In genomic region chr17:48026503-48027321, GRCh38 we compare ENCODE assay signal across 1 cellular context.
A peak's percentile ranks its signal among the peaks of the same experiment; 100 is the strongest.
TF ChIP-seq lines count a peak whose summit lies in the region.

No MANE protein-coding gene starts in this region.

TF ChIP-seq in HepG2, 621 proteins besides CTCF, POLR2A, EP300 and RAD21 (continued from another document and continues in another):
- TF ChIP-seq, protein P1, sequence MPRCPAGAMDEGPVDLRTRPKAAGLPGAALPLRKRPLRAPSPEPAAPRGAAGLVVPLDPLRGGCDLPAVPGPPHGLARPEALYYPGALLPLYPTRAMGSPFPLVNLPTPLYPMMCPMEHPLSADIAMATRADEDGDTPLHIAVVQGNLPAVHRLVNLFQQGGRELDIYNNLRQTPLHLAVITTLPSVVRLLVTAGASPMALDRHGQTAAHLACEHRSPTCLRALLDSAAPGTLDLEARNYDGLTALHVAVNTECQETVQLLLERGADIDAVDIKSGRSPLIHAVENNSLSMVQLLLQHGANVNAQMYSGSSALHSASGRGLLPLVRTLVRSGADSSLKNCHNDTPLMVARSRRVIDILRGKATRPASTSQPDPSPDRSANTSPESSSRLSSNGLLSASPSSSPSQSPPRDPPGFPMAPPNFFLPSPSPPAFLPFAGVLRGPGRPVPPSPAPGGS (CRISPR knock-in tag; IDR thresholded peaks at IDR 0.05): 0 out of 2 replicates have a peak, but pooled peaks have one; percentile 17
- TF ChIP-seq ZBTB38 (CRISPR knock-in tag; IDR thresholded peaks at IDR 0.05): peak; percentile 76
- no peak for TF ChIP-seq MED8 (CRISPR knock-in tag; IDR thresholded peaks at IDR 0.05; ENCODE audit: insufficient replicate concordance)
- no peak for TF ChIP-seq CEBPG (CRISPR knock-in tag; IDR thresholded peaks at IDR 0.05)
- no peak for TF ChIP-seq FOXJ3 (CRISPR knock-in tag; IDR thresholded peaks at IDR 0.05; ENCODE audit: borderline replicate concordance)
- TF ChIP-seq ZBTB46 (CRISPR knock-in tag; IDR thresholded peaks at IDR 0.05; ENCODE audit: borderline replicate concordance): 0 out of 2 replicates have a peak, but pooled peaks have one; percentile 84
- no peak for TF ChIP-seq SKI (IDR thresholded peaks at IDR 0.05; ENCODE audit: partially characterized antibody)
- TF ChIP-seq GMEB1 (CRISPR knock-in tag; IDR thresholded peaks at IDR 0.05; ENCODE audit: borderline replicate concordance): 0 out of 2 replicates have a peak, but pooled peaks have one; percentile 24
- TF ChIP-seq FLYWCH1 (CRISPR knock-in tag; IDR thresholded peaks at IDR 0.05): no peak
- TF ChIP-seq YEATS2 (CRISPR knock-in tag; IDR thresholded peaks at IDR 0.05; ENCODE audit: borderline replicate concordance): 0 out of 2 replicates have a peak, but pooled peaks have one; percentile 31
- 0 out of 2 replicates have a peak, but pooled peaks have one; percentile 62 for TF ChIP-seq ZNF34 (CRISPR knock-in tag; IDR thresholded peaks at IDR 0.05; ENCODE audit: borderline replicate concordance)
- TF ChIP-seq JUND (CRISPR knock-in tag; IDR thresholded peaks at IDR 0.05): no peak
- TF ChIP-seq, protein P2, sequence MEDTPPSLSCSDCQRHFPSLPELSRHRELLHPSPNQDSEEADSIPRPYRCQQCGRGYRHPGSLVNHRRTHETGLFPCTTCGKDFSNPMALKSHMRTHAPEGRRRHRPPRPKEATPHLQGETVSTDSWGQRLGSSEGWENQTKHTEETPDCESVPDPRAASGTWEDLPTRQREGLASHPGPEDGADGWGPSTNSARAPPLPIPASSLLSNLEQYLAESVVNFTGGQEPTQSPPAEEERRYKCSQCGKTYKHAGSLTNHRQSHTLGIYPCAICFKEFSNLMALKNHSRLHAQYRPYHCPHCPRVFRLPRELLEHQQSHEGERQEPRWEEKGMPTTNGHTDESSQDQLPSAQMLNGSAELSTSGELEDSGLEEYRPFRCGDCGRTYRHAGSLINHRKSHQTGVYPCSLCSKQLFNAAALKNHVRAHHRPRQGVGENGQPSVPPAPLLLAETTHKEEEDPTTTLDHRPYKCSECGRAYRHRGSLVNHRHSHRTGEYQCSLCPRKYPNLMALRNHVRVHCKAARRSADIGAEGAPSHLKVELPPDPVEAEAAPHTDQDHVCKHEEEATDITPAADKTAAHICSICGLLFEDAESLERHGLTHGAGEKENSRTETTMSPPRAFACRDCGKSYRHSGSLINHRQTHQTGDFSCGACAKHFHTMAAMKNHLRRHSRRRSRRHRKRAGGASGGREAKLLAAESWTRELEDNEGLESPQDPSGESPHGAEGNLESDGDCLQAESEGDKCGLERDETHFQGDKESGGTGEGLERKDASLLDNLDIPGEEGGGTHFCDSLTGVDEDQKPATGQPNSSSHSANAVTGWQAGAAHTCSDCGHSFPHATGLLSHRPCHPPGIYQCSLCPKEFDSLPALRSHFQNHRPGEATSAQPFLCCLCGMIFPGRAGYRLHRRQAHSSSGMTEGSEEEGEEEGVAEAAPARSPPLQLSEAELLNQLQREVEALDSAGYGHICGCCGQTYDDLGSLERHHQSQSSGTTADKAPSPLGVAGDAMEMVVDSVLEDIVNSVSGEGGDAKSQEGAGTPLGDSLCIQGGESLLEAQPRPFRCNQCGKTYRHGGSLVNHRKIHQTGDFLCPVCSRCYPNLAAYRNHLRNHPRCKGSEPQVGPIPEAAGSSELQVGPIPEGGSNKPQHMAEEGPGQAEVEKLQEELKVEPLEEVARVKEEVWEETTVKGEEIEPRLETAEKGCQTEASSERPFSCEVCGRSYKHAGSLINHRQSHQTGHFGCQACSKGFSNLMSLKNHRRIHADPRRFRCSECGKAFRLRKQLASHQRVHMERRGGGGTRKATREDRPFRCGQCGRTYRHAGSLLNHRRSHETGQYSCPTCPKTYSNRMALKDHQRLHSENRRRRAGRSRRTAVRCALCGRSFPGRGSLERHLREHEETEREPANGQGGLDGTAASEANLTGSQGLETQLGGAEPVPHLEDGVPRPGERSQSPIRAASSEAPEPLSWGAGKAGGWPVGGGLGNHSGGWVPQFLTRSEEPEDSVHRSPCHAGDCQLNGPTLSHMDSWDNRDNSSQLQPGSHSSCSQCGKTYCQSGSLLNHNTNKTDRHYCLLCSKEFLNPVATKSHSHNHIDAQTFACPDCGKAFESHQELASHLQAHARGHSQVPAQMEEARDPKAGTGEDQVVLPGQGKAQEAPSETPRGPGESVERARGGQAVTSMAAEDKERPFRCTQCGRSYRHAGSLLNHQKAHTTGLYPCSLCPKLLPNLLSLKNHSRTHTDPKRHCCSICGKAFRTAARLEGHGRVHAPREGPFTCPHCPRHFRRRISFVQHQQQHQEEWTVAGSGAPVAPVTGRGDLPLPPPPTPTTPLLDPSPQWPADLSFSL (CRISPR knock-in tag; IDR thresholded peaks at IDR 0.05): no peak; the same call in 1 of the 2 replicates
- peak; percentile 74 for TF ChIP-seq KMT2A (CRISPR knock-in tag; IDR thresholded peaks at IDR 0.05)
- 0 out of 2 replicates have a peak, but pooled peaks have one; percentile 39 for TF ChIP-seq ZNF33B (CRISPR knock-in tag; IDR thresholded peaks at IDR 0.05)
- TF ChIP-seq MIXL1 (CRISPR knock-in tag; IDR thresholded peaks at IDR 0.05): peak; percentile 35; the same call in 1 of the 2 replicates
- no peak for TF ChIP-seq HNRNPUL1 (IDR thresholded peaks at IDR 0.05; ENCODE audit: low read depth, low read length)
- TF ChIP-seq, protein P3, sequence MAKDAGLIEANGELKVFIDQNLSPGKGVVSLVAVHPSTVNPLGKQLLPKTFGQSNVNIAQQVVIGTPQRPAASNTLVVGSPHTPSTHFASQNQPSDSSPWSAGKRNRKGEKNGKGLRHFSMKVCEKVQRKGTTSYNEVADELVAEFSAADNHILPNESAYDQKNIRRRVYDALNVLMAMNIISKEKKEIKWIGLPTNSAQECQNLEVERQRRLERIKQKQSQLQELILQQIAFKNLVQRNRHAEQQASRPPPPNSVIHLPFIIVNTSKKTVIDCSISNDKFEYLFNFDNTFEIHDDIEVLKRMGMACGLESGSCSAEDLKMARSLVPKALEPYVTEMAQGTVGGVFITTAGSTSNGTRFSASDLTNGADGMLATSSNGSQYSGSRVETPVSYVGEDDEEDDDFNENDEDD (CRISPR knock-in tag; IDR thresholded peaks at IDR 0.05; ENCODE audit: borderline replicate concordance): 0 out of 2 replicates have a peak, but pooled peaks have one; percentile 37
- peak; percentile 66; the same call in 1 of the 2 replicates for TF ChIP-seq ZNF782 (CRISPR knock-in tag; IDR thresholded peaks at IDR 0.05; ENCODE audit: borderline replicate concordance)
- TF ChIP-seq, protein P4, sequence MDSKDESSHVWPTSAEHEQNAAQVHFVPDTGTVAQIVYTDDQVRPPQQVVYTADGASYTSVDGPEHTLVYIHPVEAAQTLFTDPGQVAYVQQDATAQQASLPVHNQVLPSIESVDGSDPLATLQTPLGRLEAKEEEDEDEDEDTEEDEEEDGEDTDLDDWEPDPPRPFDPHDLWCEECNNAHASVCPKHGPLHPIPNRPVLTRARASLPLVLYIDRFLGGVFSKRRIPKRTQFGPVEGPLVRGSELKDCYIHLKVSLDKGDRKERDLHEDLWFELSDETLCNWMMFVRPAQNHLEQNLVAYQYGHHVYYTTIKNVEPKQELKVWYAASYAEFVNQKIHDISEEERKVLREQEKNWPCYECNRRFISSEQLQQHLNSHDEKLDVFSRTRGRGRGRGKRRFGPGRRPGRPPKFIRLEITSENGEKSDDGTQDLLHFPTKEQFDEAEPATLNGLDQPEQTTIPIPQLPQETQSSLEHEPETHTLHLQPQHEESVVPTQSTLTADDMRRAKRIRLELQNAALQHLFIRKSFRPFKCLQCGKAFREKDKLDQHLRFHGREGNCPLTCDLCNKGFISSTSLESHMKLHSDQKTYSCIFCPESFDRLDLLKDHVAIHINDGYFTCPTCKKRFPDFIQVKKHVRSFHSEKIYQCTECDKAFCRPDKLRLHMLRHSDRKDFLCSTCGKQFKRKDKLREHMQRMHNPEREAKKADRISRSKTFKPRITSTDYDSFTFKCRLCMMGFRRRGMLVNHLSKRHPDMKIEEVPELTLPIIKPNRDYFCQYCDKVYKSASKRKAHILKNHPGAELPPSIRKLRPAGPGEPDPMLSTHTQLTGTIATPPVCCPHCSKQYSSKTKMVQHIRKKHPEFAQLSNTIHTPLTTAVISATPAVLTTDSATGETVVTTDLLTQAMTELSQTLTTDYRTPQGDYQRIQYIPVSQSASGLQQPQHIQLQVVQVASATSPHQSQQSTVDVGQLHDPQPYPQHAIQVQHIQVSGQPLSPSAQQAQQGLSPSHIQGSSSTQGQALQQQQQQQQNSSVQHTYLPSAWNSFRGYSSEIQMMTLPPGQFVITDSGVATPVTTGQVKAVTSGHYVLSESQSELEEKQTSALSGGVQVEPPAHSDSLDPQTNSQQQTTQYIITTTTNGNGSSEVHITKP (CRISPR knock-in tag; IDR thresholded peaks at IDR 0.05; ENCODE audit: low read depth): no peak
- no peak; the same call in 1 of the 2 replicates for TF ChIP-seq ZNF800 (CRISPR knock-in tag; IDR thresholded peaks at IDR 0.05)
- no peak for TF ChIP-seq NONO (IDR thresholded peaks at IDR 0.05)
- TF ChIP-seq NONO (CRISPR knock-in tag; conservative IDR thresholded peaks at IDR 0.05): no peak
- TF ChIP-seq ZNF598 (CRISPR knock-in tag; IDR thresholded peaks at IDR 0.05; ENCODE audit: borderline replicate concordance): no peak
- TF ChIP-seq SP140L (CRISPR knock-in tag; IDR thresholded peaks at IDR 0.05; ENCODE audit: borderline replicate concordance): no peak
- TF ChIP-seq POGK (CRISPR knock-in tag; conservative IDR thresholded peaks at IDR 0.05): no peak
- no peak for TF ChIP-seq HNRNPL (IDR thresholded peaks at IDR 0.05; ENCODE audit: low read depth, low read length)
- no peak for TF ChIP-seq ZNF234 (CRISPR knock-in tag; conservative IDR thresholded peaks at IDR 0.05)
- TF ChIP-seq ZNF563 (CRISPR knock-in tag; IDR thresholded peaks at IDR 0.05): 0 out of 2 replicates have a peak, but pooled peaks have one; percentile 15
- no peak for TF ChIP-seq GFI1 (CRISPR knock-in tag; IDR thresholded peaks at IDR 0.05; ENCODE audit: borderline replicate concordance)
- TF ChIP-seq, protein P5, sequence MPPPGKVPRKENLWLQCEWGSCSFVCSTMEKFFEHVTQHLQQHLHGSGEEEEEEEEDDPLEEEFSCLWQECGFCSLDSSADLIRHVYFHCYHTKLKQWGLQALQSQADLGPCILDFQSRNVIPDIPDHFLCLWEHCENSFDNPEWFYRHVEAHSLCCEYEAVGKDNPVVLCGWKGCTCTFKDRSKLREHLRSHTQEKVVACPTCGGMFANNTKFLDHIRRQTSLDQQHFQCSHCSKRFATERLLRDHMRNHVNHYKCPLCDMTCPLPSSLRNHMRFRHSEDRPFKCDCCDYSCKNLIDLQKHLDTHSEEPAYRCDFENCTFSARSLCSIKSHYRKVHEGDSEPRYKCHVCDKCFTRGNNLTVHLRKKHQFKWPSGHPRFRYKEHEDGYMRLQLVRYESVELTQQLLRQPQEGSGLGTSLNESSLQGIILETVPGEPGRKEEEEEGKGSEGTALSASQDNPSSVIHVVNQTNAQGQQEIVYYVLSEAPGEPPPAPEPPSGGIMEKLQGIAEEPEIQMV (CRISPR knock-in tag; IDR thresholded peaks at IDR 0.05; ENCODE audit: low read depth): peak; percentile 70; the same call in 1 of the 2 replicates
- no peak for TF ChIP-seq ZNF160 (CRISPR knock-in tag; IDR thresholded peaks at IDR 0.05)
- no peak for TF ChIP-seq CBX2 (IDR thresholded peaks at IDR 0.05; ENCODE audit: low read depth, low read length)
- no peak for TF ChIP-seq CBX2 (CRISPR knock-in tag; IDR thresholded peaks at IDR 0.05; ENCODE audit: low read depth)
- TF ChIP-seq KMT2B (CRISPR knock-in tag; IDR thresholded peaks at IDR 0.05): 0 out of 2 replicates have a peak, but pooled peaks have one; percentile 54
- TF ChIP-seq ZMYM2 (CRISPR knock-in tag; IDR thresholded peaks at IDR 0.05): no peak
- TF ChIP-seq JARID2 (CRISPR knock-in tag; IDR thresholded peaks at IDR 0.05; ENCODE audit: insufficient replicate concordance): peak; percentile 91
- no peak for TF ChIP-seq NFKBIZ (CRISPR knock-in tag; IDR thresholded peaks at IDR 0.05)
